In the genomic region with DNA sequence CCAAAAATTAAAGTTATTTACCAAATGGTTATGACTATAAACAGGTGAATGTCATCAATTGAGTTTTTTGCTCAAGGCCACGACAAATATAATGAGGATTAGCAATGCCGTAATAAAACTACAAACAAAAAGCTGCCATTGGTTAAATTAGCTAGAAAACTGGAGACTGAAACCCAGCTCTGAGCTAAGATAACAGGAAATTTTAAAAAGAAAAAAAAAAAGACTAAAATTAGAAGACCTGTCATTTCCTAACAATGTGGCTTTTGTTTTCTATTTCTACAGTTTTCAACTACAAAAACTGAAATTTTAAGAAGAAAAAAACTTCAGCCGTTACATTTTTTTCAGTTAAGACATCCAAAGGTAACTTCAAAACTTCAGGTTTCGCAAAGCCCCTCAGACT, we compare ENCODE assay signal across 1 cellular context.
TF ChIP-seq lines count a peak whose summit lies in the region.

No MANE protein-coding gene starts in this region.

TF ChIP-seq in GM12878, 131 proteins besides CTCF, POLR2A, EP300 and RAD21:
- TF ChIP-seq SMAD5 (IDR thresholded peaks at IDR 0.05; ENCODE audit: low read depth) = no peak
- TF ChIP-seq ATF7 (IDR thresholded peaks at IDR 0.05; ENCODE audit: low read depth) = peak; percentile 56; the same call in 1 of the 2 replicates
- no peak for TF ChIP-seq RB1 (IDR thresholded peaks at IDR 0.05; ENCODE audit: borderline replicate concordance)
- TF ChIP-seq HDGF (IDR thresholded peaks at IDR 0.05) = no peak
- no peak for TF ChIP-seq MTA3 (IDR thresholded peaks at IDR 0.05; ENCODE audit: borderline replicate concordance, low read length)
- TF ChIP-seq MEF2A (IDR thresholded peaks at IDR 0.05; ENCODE audit: insufficient read depth, low read depth, low read length) = peak; percentile 93
- no peak for TF ChIP-seq PML (IDR thresholded peaks at IDR 0.05; ENCODE audit: low read length)
- peak; percentile 61 for TF ChIP-seq NFIC (IDR thresholded peaks at IDR 0.05; ENCODE audit: low read depth, low read length)
- TF ChIP-seq SKIL (IDR thresholded peaks at IDR 0.05; ENCODE audit: low read depth, poor library complexity, severe bottlenecking) = no peak
- TF ChIP-seq JUNB (IDR thresholded peaks at IDR 0.05) = peak; percentile 52; the same call in 1 of the 2 replicates
- peak; percentile 72; the same call in 1 of the 2 replicates for TF ChIP-seq CREB1 (IDR thresholded peaks at IDR 0.05; ENCODE audit: low read depth)
- TF ChIP-seq KLF5 (IDR thresholded peaks at IDR 0.05; ENCODE audit: partially characterized antibody) = no peak
- TF ChIP-seq STAT3 (IDR thresholded peaks at IDR 0.05; ENCODE audit: low read depth, low read length) = no peak
- 0 out of 2 replicates have a peak, but pooled peaks have one; percentile 10 for TF ChIP-seq GABPA (IDR thresholded peaks at IDR 0.05; ENCODE audit: low read depth)
- 0 out of 2 replicates have a peak, but pooled peaks have one; percentile 6 for TF ChIP-seq MTA2 (IDR thresholded peaks at IDR 0.05; ENCODE audit: low read depth)
- TF ChIP-seq E2F8 (IDR thresholded peaks at IDR 0.05; ENCODE audit: low read depth, partially characterized antibody) = no peak
- TF ChIP-seq PAX5 (IDR thresholded peaks at IDR 0.05; ENCODE audit: borderline replicate concordance, low read depth, low read length) = no peak
- TF ChIP-seq E2F4 (IDR thresholded peaks at IDR 0.05; ENCODE audit: low read depth, low read length) = no peak
- TF ChIP-seq ATF2 (IDR thresholded peaks at IDR 0.05; ENCODE audit: low read length) = peak; percentile 28; the same call in 1 of the 2 replicates
- TF ChIP-seq LARP7 (IDR thresholded peaks at IDR 0.05) = no peak
- TF ChIP-seq BCL11A (IDR thresholded peaks at IDR 0.05; ENCODE audit: low read depth, low read length) = no peak
- TF ChIP-seq POLR2AphosphoS2 (IDR thresholded peaks at IDR 0.05; ENCODE audit: low read depth, low read length) = no peak
- TF ChIP-seq CREM (IDR thresholded peaks at IDR 0.05; ENCODE audit: low read depth) = peak; percentile 14; the same call in 1 of the 2 replicates
- TF ChIP-seq, protein P1, sequence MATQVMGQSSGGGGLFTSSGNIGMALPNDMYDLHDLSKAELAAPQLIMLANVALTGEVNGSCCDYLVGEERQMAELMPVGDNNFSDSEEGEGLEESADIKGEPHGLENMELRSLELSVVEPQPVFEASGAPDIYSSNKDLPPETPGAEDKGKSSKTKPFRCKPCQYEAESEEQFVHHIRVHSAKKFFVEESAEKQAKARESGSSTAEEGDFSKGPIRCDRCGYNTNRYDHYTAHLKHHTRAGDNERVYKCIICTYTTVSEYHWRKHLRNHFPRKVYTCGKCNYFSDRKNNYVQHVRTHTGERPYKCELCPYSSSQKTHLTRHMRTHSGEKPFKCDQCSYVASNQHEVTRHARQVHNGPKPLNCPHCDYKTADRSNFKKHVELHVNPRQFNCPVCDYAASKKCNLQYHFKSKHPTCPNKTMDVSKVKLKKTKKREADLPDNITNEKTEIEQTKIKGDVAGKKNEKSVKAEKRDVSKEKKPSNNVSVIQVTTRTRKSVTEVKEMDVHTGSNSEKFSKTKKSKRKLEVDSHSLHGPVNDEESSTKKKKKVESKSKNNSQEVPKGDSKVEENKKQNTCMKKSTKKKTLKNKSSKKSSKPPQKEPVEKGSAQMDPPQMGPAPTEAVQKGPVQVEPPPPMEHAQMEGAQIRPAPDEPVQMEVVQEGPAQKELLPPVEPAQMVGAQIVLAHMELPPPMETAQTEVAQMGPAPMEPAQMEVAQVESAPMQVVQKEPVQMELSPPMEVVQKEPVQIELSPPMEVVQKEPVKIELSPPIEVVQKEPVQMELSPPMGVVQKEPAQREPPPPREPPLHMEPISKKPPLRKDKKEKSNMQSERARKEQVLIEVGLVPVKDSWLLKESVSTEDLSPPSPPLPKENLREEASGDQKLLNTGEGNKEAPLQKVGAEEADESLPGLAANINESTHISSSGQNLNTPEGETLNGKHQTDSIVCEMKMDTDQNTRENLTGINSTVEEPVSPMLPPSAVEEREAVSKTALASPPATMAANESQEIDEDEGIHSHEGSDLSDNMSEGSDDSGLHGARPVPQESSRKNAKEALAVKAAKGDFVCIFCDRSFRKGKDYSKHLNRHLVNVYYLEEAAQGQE (IDR thresholded peaks at IDR 0.05; ENCODE audit: low read depth, low read length) = no peak
- peak; percentile 85 for TF ChIP-seq ZNF384 (IDR thresholded peaks at IDR 0.05; ENCODE audit: borderline replicate concordance, low read depth, low read length)
- TF ChIP-seq RUNX3 (IDR thresholded peaks at IDR 0.05; ENCODE audit: low read length) = peak; percentile 50; the same call in 1 of the 2 replicates
- TF ChIP-seq IKZF1 (conservative IDR thresholded peaks at IDR 0.05) = no peak
- TF ChIP-seq ASH2L (IDR thresholded peaks at IDR 0.05; ENCODE audit: borderline replicate concordance, low read depth) = 0 out of 2 replicates have a peak, but pooled peaks have one; percentile 63
- TF ChIP-seq MEF2B (IDR thresholded peaks at IDR 0.05; ENCODE audit: partially characterized antibody, poor library complexity, severe bottlenecking) = peak; percentile 22
- TF ChIP-seq NKRF (conservative IDR thresholded peaks at IDR 0.05) = no peak
- TF ChIP-seq PAX8 (IDR thresholded peaks at IDR 0.05) = peak; percentile 12; the same call in 1 of the 2 replicates
- TF ChIP-seq YY1 (IDR thresholded peaks at IDR 0.05; ENCODE audit: low read depth, low read length) = no peak
